13 cellular contexts compared by ENCODE assay signal in genomic region chr6:31967926-31968320, GRCh38.
"Had no signal": no experiment of that assay in that cellular context is flagged by ENCODE, and none has a peak within 500 bp of the region (broad histone marks: within the 10 kb centered on the region; RNA-seq: fewer than 3 reads in every experiment).

No MANE protein-coding gene starts in this region.

- H3K4me2 ChIP-seq: SK-N-SH had no signal

- ATAC-seq: activated T-cell treated with anti-CD3 and anti-CD28 coated beads, Interleukin-2, amount 50 U/mL, for 72 hours; effector memory CD8-positive, alpha-beta T cell; gastroesophageal sphincter; left ventricle myocardium superior; Right ventricle myocardium inferior had no signal

- H3K4me3 Mint-ChIP-seq: activated T-cell treated with anti-CD3 and anti-CD28 coated beads, Interleukin-2, amount 50 U/mL, for 72 hours; effector memory CD8-positive, alpha-beta T cell had no signal

- H3K9me3 ChIP-seq: gastroesophageal sphincter, SK-N-SH, tibial nerve had no signal

- DNase-seq: activated CD4-positive, alpha-beta T cell treated with anti-CD3 and anti-CD28 coated beads, Interleukin-2, amount 50 U/mL, for 4 hours; activated CD4-positive, CD25-positive, alpha-beta regulatory T cell treated with anti-CD3 and anti-CD28 coated beads, Interleukin-2, amount 50 U/mL, for 72 hours; activated T-cell treated with anti-CD3 and anti-CD28 coated beads, Interleukin-2, amount 50 U/mL, for 72 hours; effector memory CD8-positive, alpha-beta T cell; kidney; left ventricle myocardium superior; mesendoderm; SK-N-SH; T-helper 2 cell had no signal

- H3K4me3 ChIP-seq: gastroesophageal sphincter, skin epidermis, tibial nerve had no signal

- H3K27me3 ChIP-seq: gastroesophageal sphincter, tibial nerve had no signal

- H3K27me3 Mint-ChIP-seq: effector memory CD8-positive, alpha-beta T cell had no signal

- H3K9me3 Mint-ChIP-seq: activated T-cell treated with anti-CD3 and anti-CD28 coated beads, Interleukin-2, amount 50 U/mL, for 72 hours; effector memory CD8-positive, alpha-beta T cell had no signal

- H3K27ac ChIP-seq: gastroesophageal sphincter, skin epidermis, tibial nerve had no signal
